40 cellular contexts compared by ENCODE assay signal in genomic region chr22:22550789-22551434, GRCh38. TPM values are rescaled to one million over a fixed set of nuclear protein-coding genes. Genes with fewer than 3 reads are reported as not detected.
"Had no signal": no experiment of that assay in that cellular context is flagged by ENCODE, and none has a peak within 500 bp of the region (broad histone marks: within the 10 kb centered on the region; RNA-seq: fewer than 3 reads in every experiment).

No MANE protein-coding gene starts in this region.

- H3K9me3 ChIP-seq: adrenal gland, ascending aorta, body of pancreas, breast epithelium had no signal

- H3K36me3 ChIP-seq: adrenal gland, ascending aorta, brain microvascular endothelial cell, breast epithelium, cardiac muscle cell had no signal

- H3K27me3 ChIP-seq: adrenal gland, ascending aorta, body of pancreas, breast epithelium, cardiac muscle cell had no signal

- DNase-seq: activated effector memory CD4-positive, alpha-beta T cell treated with anti-CD3 and anti-CD28 coated beads, Interleukin-2, amount 50 U/mL, for 16 hours; activated effector memory CD4-positive, alpha-beta T cell treated with Interleukin-2 at 50 U/mL for 16 hours; activated gamma-delta T cell; activated gamma-delta T cell treated with Interleukin-2 at 50 U/mL for 16 hours; activated naive CD4-positive, alpha-beta T cell; activated naive CD4-positive, alpha-beta T cell treated with anti-CD3 and anti-CD28 coated beads for 36 hours; activated naive CD4-positive, alpha-beta T cell treated with anti-CD3 and anti-CD28 coated beads, Interleukin-2, amount 10 ng/mL, durations not matched to agents 7 days and 5 days; activated naive CD4-positive, alpha-beta T cell treated with anti-CD3 and anti-CD28 coated beads, Interleukin-2, amount 50 U/mL, for 16 hours; activated naive CD4-positive, alpha-beta T cell treated with Interleukin-2 at 50 U/mL for 16 hours; activated naive CD8-positive, alpha-beta T cell treated with anti-CD3 and anti-CD28 coated beads for 36 hours; activated naive CD8-positive, alpha-beta T cell treated with anti-CD3 and anti-CD28 coated beads, Interleukin-2, amount 10 ng/mL, durations not matched to agents 7 days and 5 days; activated naive CD8-positive, alpha-beta T cell treated with anti-CD3 and anti-CD28 coated beads, Interleukin-2, amount 50 U/mL, for 24 hours; activated T-cell treated with anti-CD3 and anti-CD28 coated beads, Interleukin-2, amount 50 U/mL, for 1 hour; activated T-cell treated with anti-CD3 and anti-CD28 coated beads, Interleukin-2, amount 50 U/mL, for 24 hours; activated T-cell treated with anti-CD3 and anti-CD28 coated beads, Interleukin-2, amount 50 U/mL, for 4 hours; activated T-cell treated with anti-CD3 and anti-CD28 coated beads, Interleukin-2, amount 50 U/mL, for 48 hours; activated T-cell treated with anti-CD3 and anti-CD28 coated beads, Interleukin-2, amount 50 U/mL, for 72 hours; adrenal gland; amniotic stem cell; amygdala; anterior cingulate cortex; aorta; body of pancreas; brain microvascular endothelial cell; caudate nucleus; central memory CD4-positive, alpha-beta T cell; cerebellar nuclear complex had no signal

- FAIRE-seq: astrocyte, bronchial epithelial cell had no signal

- ATAC-seq: activated naive CD4-positive, alpha-beta T cell treated with anti-CD3 and anti-CD28 coated beads, Interleukin-2, amount 50 U/mL, for 72 hours; activated naive CD8-positive, alpha-beta T cell treated with anti-CD3 and anti-CD28 coated beads, Interleukin-2, amount 50 U/mL, for 24 hours; activated T-cell treated with anti-CD3 and anti-CD28 coated beads, Interleukin-2, amount 50 U/mL, for 72 hours; activated T-helper 17 cell treated with anti-CD3 and anti-CD28 coated beads, Interleukin-2, amount 50 U/mL, for 72 hours; body of pancreas had no signal

- H3K27ac ChIP-seq: adrenal gland, ascending aorta, body of pancreas, brain microvascular endothelial cell, breast epithelium, cardiac muscle cell had no signal

- H3K4me3 ChIP-seq: adrenal gland, ascending aorta, body of pancreas, breast epithelium, cardiac muscle cell had no signal

- H3K4me1 ChIP-seq: ascending aorta, body of pancreas had no signal

RNA-seq across cellular contexts. Expression of gene PRAME, which starts 8.2 kb away (rescaled TPM):
- total RNA-seq: activated naive CD4-positive, alpha-beta T cell treated with anti-CD3 and anti-CD28 coated beads for 36 hours; activated naive CD8-positive, alpha-beta T cell treated with anti-CD3 and anti-CD28 coated beads for 36 hours; activated naive CD8-positive, alpha-beta T cell treated with anti-CD3 and anti-CD28 coated beads, Interleukin-2, amount 10 ng/mL, durations not matched to agents 7 days and 5 days; activated T-helper 1 cell treated with anti-CD3 and anti-CD28 coated beads, Interleukin-12 subunit alpha, Interleukin-12 subunit beta, Interleukin-2, Interleukin-4 antibody, amounts not matched to agents 30 ng/mL and 10 ng/mL and 1 ng/mL, durations not matched to agents 14 hours and 24 hours and 36 hours; activated T-helper 17 cell treated with anti-CD3 and anti-CD28 coated beads, Interleukin-2, amount 50 U/mL, for 72 hours; activated T-helper 2 cell treated with anti-CD3 and anti-CD28 coated beads, Interferon-gamma antibody, Interleukin-2, Interleukin-4, amounts not matched to agents 10 μg/mL and 5 μg/mL and 100 μg/mL, durations not matched to agents 14 hours and 24 hours and 36 hours; aorta; ascending aorta; astrocyte; body of pancreas; bronchial epithelial cell; cardiac muscle cell; cerebellum; chondrocyte had no signal
- polyA plus RNA-seq: aorta, cardiac muscle cell had no signal

RNA-seq across cellular contexts. Expression of gene ZNF280A, which starts 30.8 kb away (rescaled TPM):
- total RNA-seq: activated naive CD4-positive, alpha-beta T cell treated with anti-CD3 and anti-CD28 coated beads for 36 hours; activated naive CD4-positive, alpha-beta T cell treated with anti-CD3 and anti-CD28 coated beads, Interleukin-2, amount 50 U/mL, for 72 hours; activated naive CD8-positive, alpha-beta T cell treated with anti-CD3 and anti-CD28 coated beads for 36 hours; activated naive CD8-positive, alpha-beta T cell treated with anti-CD3 and anti-CD28 coated beads, Interleukin-2, amount 10 ng/mL, durations not matched to agents 7 days and 5 days; activated T-cell treated with anti-CD3 and anti-CD28 coated beads, Interleukin-2, amount 50 U/mL, for 4 hours; activated T-cell treated with anti-CD3 and anti-CD28 coated beads, Interleukin-2, amount 50 U/mL, for 72 hours; activated T-helper 1 cell treated with anti-CD3 and anti-CD28 coated beads, Interleukin-12 subunit alpha, Interleukin-12 subunit beta, Interleukin-2, Interleukin-4 antibody, amounts not matched to agents 30 ng/mL and 10 ng/mL and 1 ng/mL, durations not matched to agents 14 hours and 24 hours and 36 hours; activated T-helper 17 cell treated with anti-CD3 and anti-CD28 coated beads, Interleukin-2, amount 50 U/mL, for 72 hours; activated T-helper 2 cell treated with anti-CD3 and anti-CD28 coated beads, Interferon-gamma antibody, Interleukin-2, Interleukin-4, amounts not matched to agents 10 μg/mL and 5 μg/mL and 100 μg/mL, durations not matched to agents 14 hours and 24 hours and 36 hours; aorta; ascending aorta; body of pancreas; breast epithelium; bronchial epithelial cell; cardiac muscle cell; cardiac septum; cerebellum; chondrocyte had no signal
- polyA plus RNA-seq: adipose tissue, aorta, cardiac muscle cell had no signal

RNA-seq across cellular contexts. Expression of gene ZNF280B, which starts 42.4 kb away (rescaled TPM):
- total RNA-seq: ascending aorta had no signal
- polyA plus RNA-seq: aorta had no signal
